In the genomic region with DNA sequence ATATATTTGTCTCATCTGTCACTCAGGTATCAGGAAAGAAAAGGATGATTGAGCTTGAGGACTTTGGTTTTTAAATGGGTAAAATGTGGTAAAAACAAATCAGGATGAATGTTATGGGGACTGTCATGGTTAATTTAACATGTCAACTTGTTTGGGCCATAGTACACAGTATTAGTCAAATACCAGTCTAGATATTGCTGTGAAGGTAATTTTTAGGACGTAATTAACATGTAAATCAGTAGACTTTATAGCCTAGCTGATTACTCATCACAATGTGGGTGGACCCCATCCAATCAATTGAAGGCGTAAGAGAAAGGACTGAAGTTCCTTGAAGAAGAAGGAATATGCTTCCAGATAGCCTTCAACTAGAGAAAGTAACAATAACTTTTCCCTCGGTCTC, we compare ENCODE assay signal across 23 cellular contexts.
"Had no signal": no experiment of that assay in that cellular context is flagged by ENCODE, and none has a peak within 500 bp of the region (broad histone marks: within the 10 kb centered on the region; RNA-seq: fewer than 3 reads in every experiment).

No MANE protein-coding gene starts in this region.

- DNase-seq: effector CD8-positive, alpha-beta T cell; endodermal cell; foreskin fibroblast; gastrocnemius medialis; head of caudate nucleus; kidney; natural killer cell; pancreas; sigmoid colon; stimulated activated CD4-positive, alpha-beta T cell treated with anti-CD3 and anti-CD28 coated beads, Interleukin-2, amount 100 ng/mL, for 24 hours; stimulated activated CD4-positive, alpha-beta T cell treated with anti-CD3 and anti-CD28 coated beads, Interleukin-4, amount 100 ng/mL, for 24 hours; stimulated activated naive CD4-positive, alpha-beta T cell treated with Interleukin-2 at 50 U/mL for 16 hours; stomach; thyroid gland; trophoblast cell had no signal

- H3K4me1 ChIP-seq: gastrocnemius medialis, pancreas, sigmoid colon, stomach, thyroid gland, vagina had no signal

- H3K9me3 ChIP-seq: gastrocnemius medialis, neutrophil, pancreas, sigmoid colon, stomach, thyroid gland, vagina had no signal

- FAIRE-seq: pancreas had no signal

- ATAC-seq: esophagus mucosa; gastrocnemius medialis; left lobe of liver; natural killer cell; pancreas; stimulated activated effector memory CD8-positive, alpha-beta T cell treated with anti-CD3 and anti-CD28 coated beads, Interleukin-12 subunit alpha, Interleukin-12 subunit beta, amount 100 ng/mL, for 72 hours had no signal

- H3K27ac ChIP-seq: epithelial cell of prostate, gastrocnemius medialis, hepatocyte, neutrophil, pancreas, sigmoid colon, stomach, thyroid gland, vagina had no signal

- H3K27me3 ChIP-seq: gastrocnemius medialis, hepatocyte, neutrophil, pancreas, sigmoid colon, stomach, thyroid gland, vagina had no signal

- H3K36me3 ChIP-seq: gastrocnemius medialis, neutrophil, pancreas, sigmoid colon, stomach, thyroid gland, vagina had no signal

- H3K4me3 ChIP-seq: gastrocnemius medialis, hepatocyte, lung, pancreas, sigmoid colon, stomach, thyroid gland, vagina had no signal
